Comparison of ENCODE assay signal across 10 cellular contexts in genomic region chr12:89597770-89598169, GRCh38.
DNase-seq lines count a peak whose midpoint lies in the region; ATAC-seq and TF ChIP-seq lines count a peak whose summit lies in the region.
"Had no signal": no experiment of that assay in that cellular context is flagged by ENCODE, and none has a peak within 500 bp of the region (broad histone marks: within the 10 kb centered on the region; RNA-seq: fewer than 3 reads in every experiment).

No MANE protein-coding gene starts in this region.

- H3K27me3 Mint-ChIP-seq in activated B cell treated with CpG ODN at 0.5 μM for 24 hours: no peaks in the 10 kb centered on the region
- H3K27me3 Mint-ChIP-seq: naive B cell had no signal

- intact Hi-C loops in activated B cell treated with CpG ODN at 0.5 μM for 24 hours (cut with micrococcal nuclease) (no loop called here), Right ventricle myocardium superior (cut with DNase I) (no loop called here)

- peaks cover 13% of the 10 kb centered on the region for H3K4me1 Mint-ChIP-seq in activated B cell treated with CpG ODN at 0.5 μM for 24 hours

- CTCF ChIA-PET in activated B cell treated with CpG ODN at 0.5 μM for 24 hours (lab: Charles Lee): interaction anchor here (1.1 kb wide), 1 partner anchor 104 kb away, joined by 3 read pairs; no protein-coding TSS in a partner anchor

- H3K4me3 Mint-ChIP-seq in activated B cell treated with CpG ODN at 0.5 μM for 24 hours: no peak overlapping the region
- H3K4me3 Mint-ChIP-seq: naive B cell had no signal

- DNase-seq in activated B cell treated with CpG ODN at 0.5 μM for 24 hours (no peak), NCI-H524 (lab: John Stamatoyannopoulos, UW) (no peak), T1000 (lab: John Stamatoyannopoulos, UW) (no peak), Right ventricle myocardium superior (no peak)
- DNase-seq: colonic mucosa, Kasumi-1, naive B cell had no signal

- H3K36me3 Mint-ChIP-seq in activated B cell treated with CpG ODN at 0.5 μM for 24 hours (ENCODE audit: low read depth): peaks cover 77% of the 10 kb centered on the region

- ATAC-seq in GM18868 (IDR thresholded peaks at IDR 0.05; ENCODE audit: unreplicated experiment) (peak; percentile 67), GM21360 (IDR thresholded peaks at IDR 0.05; ENCODE audit: unreplicated experiment) (peak; percentile 60), HG02973 (IDR thresholded peaks at IDR 0.05; ENCODE audit: unreplicated experiment) (peak; percentile 56), activated B cell treated with CpG ODN at 0.5 μM for 24 hours (ENCODE audit: low read depth) (no peak), Right ventricle myocardium superior (ENCODE audit: poor library complexity) (no peak)

- no peak for TF ChIP-seq CTCF in activated B cell treated with CpG ODN at 0.5 μM for 24 hours (IDR thresholded peaks at IDR 0.05)

- H3K9me3 Mint-ChIP-seq in activated B cell treated with CpG ODN at 0.5 μM for 24 hours: no peaks in the 10 kb centered on the region
- H3K9me3 Mint-ChIP-seq: naive B cell had no signal

- peak overlapping the region; percentile 53 for H3K27ac Mint-ChIP-seq in activated B cell treated with CpG ODN at 0.5 μM for 24 hours

- POLR2A ChIA-PET in activated B cell treated with CpG ODN at 0.5 μM for 24 hours (lab: Charles Lee): interaction anchor here (0.7 kb wide), 1 partner anchor 112 kb away, joined by 4 read pairs; no protein-coding TSS in a partner anchor

Comparison
In these comparisons a context has a peak if more than half of its experiments do, and no peak if none do; other contexts are left out.
1. ATAC-seq: peak in GM18868 (single experiment), GM21360 (single experiment) and HG02973 (single experiment); none in activated B cell treated with CpG ODN at 0.5 μM for 24 hours (single experiment) and Right ventricle myocardium superior (single experiment).